9 cellular contexts compared by ENCODE assay signal in the genomic region with DNA sequence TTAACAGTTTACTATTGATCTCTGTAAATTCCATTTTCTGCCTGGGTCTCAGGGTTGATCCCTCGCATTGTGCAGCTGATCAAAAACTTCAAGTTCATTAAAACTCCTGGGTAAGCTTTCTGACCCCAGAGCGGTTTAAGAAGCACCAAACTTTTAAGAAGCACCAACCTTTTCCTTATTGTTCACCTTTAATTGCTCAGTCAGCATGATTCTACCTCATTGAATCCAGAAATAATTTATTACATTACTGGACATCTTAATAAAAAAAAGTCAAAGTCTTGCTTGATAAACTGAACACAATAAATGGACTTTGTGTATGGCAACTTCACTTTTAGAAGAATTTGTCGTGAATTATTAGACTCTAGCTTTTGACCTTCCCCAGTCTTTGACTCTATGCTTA. TPM values are rescaled to one million over a fixed set of nuclear protein-coding genes. Genes with fewer than 3 reads are reported as not detected.
"Had no signal": no experiment of that assay in that cellular context is flagged by ENCODE, and none has a peak within 500 bp of the region (broad histone marks: within the 10 kb centered on the region; RNA-seq: fewer than 3 reads in every experiment).

No MANE protein-coding gene starts in this region.

- H3K4me3 ChIP-seq: GM23248 had no signal

- H3K9me3 Mint-ChIP-seq: H9 had no signal

- FAIRE-seq: H54 had no signal

- H3K9ac ChIP-seq: GM23248, KMS-11 had no signal

- H3K27ac ChIP-seq: GM23248, KMS-11 had no signal

- H3K4me2 ChIP-seq: KMS-11 had no signal

- H3K27ac Mint-ChIP-seq: H9 had no signal

- DNase-seq: GM23248, GOT3, H9, HCEC 1CT, Karpas-422, KBM-7 had no signal

- H2AFZ ChIP-seq: GM23248 had no signal

RNA-seq across cellular contexts. Expression of gene HDGFL3, which starts 46.9 kb away (rescaled TPM):
- total RNA-seq: HT-29 had no signal

RNA-seq across cellular contexts. Expression of gene TM6SF1, which starts 53.3 kb away (rescaled TPM):
- total RNA-seq: GM23248, HT-29 had no signal
